ENCODE assay signal across 9 cellular contexts in genomic region chr2:203340791-203341487, GRCh38. TPM values are rescaled to one million over a fixed set of nuclear protein-coding genes. Genes with fewer than 3 reads are reported as not detected.
DNase-seq lines count a peak whose midpoint lies in the region; ATAC-seq and TF ChIP-seq lines count a peak whose summit lies in the region.
"Had no signal": no experiment of that assay in that cellular context is flagged by ENCODE, and none has a peak within 500 bp of the region (broad histone marks: within the 10 kb centered on the region; RNA-seq: fewer than 3 reads in every experiment).

No MANE protein-coding gene starts in this region.

- DNase-seq in GM04504 (ENCODE audit: low read depth) (peak; percentile 54), WTC11 (ENCODE audit: low spot score) (no peak), foreskin melanocyte (peak; percentile 66), trophoblast cell (peak; percentile 24 to 67), DMS114 treated with DMSO at 0.1 percent for 48 hours (lab: John Stamatoyannopoulos, UW; ENCODE audit: unreplicated experiment) (no peak), NCI-H1930 (lab: John Stamatoyannopoulos, UW) (no peak)
- DNase-seq in activated CD4-positive, alpha-beta T cell treated with anti-CD3 and anti-CD28 coated beads for 36 hours: no peak
- DNase-seq in effector CD8-positive, alpha-beta T cell (lab: John Stamatoyannopoulos, UW): no peak
- DNase-seq: activated CD8-positive, alpha-beta T cell treated with anti-CD3 and anti-CD28 coated beads for 36 hours had no signal

- H2AFZ ChIP-seq in trophoblast cell (ENCODE audit: insufficient read depth, low read length, poor library complexity): no peak overlapping the region

- intact Hi-C loops in activated CD4-positive, alpha-beta T cell treated with anti-CD3 and anti-CD28 coated beads for 36 hours (cut with DNase I, micrococcal nuclease): no loop called here

- no peak overlapping the region for H3K4me2 ChIP-seq in trophoblast cell (ENCODE audit: low read length)

- no peak overlapping the region for H2BK12ac ChIP-seq in trophoblast cell (ENCODE audit: low read length)

- peaks cover 10 to 15% of the 10 kb centered on the region in 2 experiments for H3K36me3 ChIP-seq in trophoblast cell (ENCODE audit: control insufficient read depth in 1 of 2, insufficient read depth in 2 of 2, low read length in 2 of 2)

- H3K18ac ChIP-seq in trophoblast cell (ENCODE audit: low read length): no peak overlapping the region

- no peak overlapping the region for H2AK5ac ChIP-seq in trophoblast cell (ENCODE audit: low read length)

- H2BK5ac ChIP-seq in trophoblast cell (ENCODE audit: low read depth, low read length, poor library complexity): no peak overlapping the region

- H3K27me3 Mint-ChIP-seq in WTC11 (ENCODE audit: low read depth): no peaks in the 10 kb centered on the region
- H3K27me3 Mint-ChIP-seq in activated CD4-positive, alpha-beta T cell treated with anti-CD3 and anti-CD28 coated beads for 36 hours: no peaks in the 10 kb centered on the region
- H3K27me3 Mint-ChIP-seq: activated CD8-positive, alpha-beta T cell treated with anti-CD3 and anti-CD28 coated beads for 36 hours had no signal

- H3K79me1 ChIP-seq in trophoblast cell (ENCODE audit: low read length): no peaks in the 10 kb centered on the region

- no peak overlapping the region for H3K4ac ChIP-seq in trophoblast cell (ENCODE audit: low read depth, low read length)

- H3K4me3 Mint-ChIP-seq in WTC11: no peak overlapping the region
- no peak overlapping the region for H3K4me3 Mint-ChIP-seq in activated CD4-positive, alpha-beta T cell treated with anti-CD3 and anti-CD28 coated beads for 36 hours
- H3K4me3 Mint-ChIP-seq: activated CD8-positive, alpha-beta T cell treated with anti-CD3 and anti-CD28 coated beads for 36 hours had no signal

- no peak overlapping the region for H4K12ac ChIP-seq in trophoblast cell (ENCODE audit: low read depth, low read length)

- peak overlapping the region; percentile 85 for H3K27ac Mint-ChIP-seq in WTC11
- no peak overlapping the region for H3K27ac Mint-ChIP-seq in activated CD4-positive, alpha-beta T cell treated with anti-CD3 and anti-CD28 coated beads for 36 hours
- H3K27ac Mint-ChIP-seq: activated CD8-positive, alpha-beta T cell treated with anti-CD3 and anti-CD28 coated beads for 36 hours had no signal

- no peaks in the 10 kb centered on the region for H3K27me3 ChIP-seq in trophoblast cell (ENCODE audit: insufficient read depth, low read length)

- CTCF ChIA-PET in WTC11 (lab: Charles Lee): interaction anchor here (0.6 kb wide), 1 partner anchor 12 kb away, joined by 5 read pairs; no protein-coding TSS in a partner anchor
- CTCF ChIA-PET in activated CD4-positive, alpha-beta T cell treated with anti-CD3 and anti-CD28 coated beads for 36 hours (lab: Charles Lee): no interaction called here

- WGBS in trophoblast cell (ENCODE audit: extremely low coverage, insufficient coverage, insufficient read length): no CpG with 5 or more reads among the region's 6 CpGs

- H3K79me2 ChIP-seq in trophoblast cell (ENCODE audit: control insufficient read depth, insufficient read depth, low read length, poor library complexity): no peaks in the 10 kb centered on the region

- peaks cover 35% of the 10 kb centered on the region for H3K4me1 Mint-ChIP-seq in WTC11
- H3K4me1 Mint-ChIP-seq in activated CD4-positive, alpha-beta T cell treated with anti-CD3 and anti-CD28 coated beads for 36 hours: peaks cover 2% of the 10 kb centered on the region

- peaks cover 3% of the 10 kb centered on the region in 2 experiments for H3K4me1 ChIP-seq in trophoblast cell (ENCODE audit: control insufficient read depth in 1 of 2, insufficient read depth in 2 of 2, low read length in 2 of 2)

- POLR2A ChIA-PET in WTC11 (lab: Charles Lee): no interaction called here
- POLR2A ChIA-PET in activated CD4-positive, alpha-beta T cell treated with anti-CD3 and anti-CD28 coated beads for 36 hours (lab: Charles Lee): no interaction called here

- no peak overlapping the region for H3K27ac ChIP-seq in trophoblast cell (ENCODE audit: low read depth, low read length)

- peak; percentile 96 for ATAC-seq in WTC11
- no peak for ATAC-seq in activated CD4-positive, alpha-beta T cell treated with anti-CD3 and anti-CD28 coated beads for 36 hours
- ATAC-seq: activated CD8-positive, alpha-beta T cell treated with anti-CD3 and anti-CD28 coated beads for 36 hours had no signal

- H3K36me3 Mint-ChIP-seq in WTC11: peaks cover 15% of the 10 kb centered on the region
- H3K36me3 Mint-ChIP-seq in activated CD4-positive, alpha-beta T cell treated with anti-CD3 and anti-CD28 coated beads for 36 hours (ENCODE audit: low read depth): peaks cover 13% of the 10 kb centered on the region

- no peak overlapping the region for H4K8ac ChIP-seq in trophoblast cell (ENCODE audit: low read depth, low read length)

- H3K4me3 ChIP-seq in trophoblast cell (ENCODE audit: low read depth, low read length): no peak overlapping the region

- H2BK120ac ChIP-seq in trophoblast cell (ENCODE audit: insufficient read depth, low read length, poor library complexity): no peak overlapping the region

- 0 out of 2 replicates have a peak, but pooled peaks cover 3% of the 10 kb centered on the region for H3K9me3 Mint-ChIP-seq in WTC11
- H3K9me3 Mint-ChIP-seq in activated CD4-positive, alpha-beta T cell treated with anti-CD3 and anti-CD28 coated beads for 36 hours (ENCODE audit: low read depth): no peaks in the 10 kb centered on the region
- H3K9me3 Mint-ChIP-seq: activated CD8-positive, alpha-beta T cell treated with anti-CD3 and anti-CD28 coated beads for 36 hours had no signal

- H3K23ac ChIP-seq in trophoblast cell (ENCODE audit: low read length): no peak overlapping the region

- H3K14ac ChIP-seq in trophoblast cell (ENCODE audit: low read length): no peak overlapping the region

- H3K9ac ChIP-seq in trophoblast cell (ENCODE audit: low read length): no peak overlapping the region

- H4K91ac ChIP-seq in trophoblast cell (ENCODE audit: low read depth, low read length): no peak overlapping the region

- no peak for TF ChIP-seq CTCF in WTC11 (IDR thresholded peaks at IDR 0.05)

- no peaks in the 10 kb centered on the region for H3K9me3 ChIP-seq in trophoblast cell (ENCODE audit: insufficient read depth, low read depth, low read length)

TF ChIP-seq in WTC11, 78 proteins besides CTCF, POLR2A, EP300 and RAD21:
- TF ChIP-seq NR2C2 (CRISPR knock-in tag; IDR thresholded peaks at IDR 0.05) (no peak), E2F1 (CRISPR knock-in tag; IDR thresholded peaks at IDR 0.05) (no peak), ELF4 (CRISPR knock-in tag; IDR thresholded peaks at IDR 0.05; ENCODE audit: low read depth) (no peak), FOXP4 (CRISPR knock-in tag; IDR thresholded peaks at IDR 0.05) (no peak), TEAD4 (CRISPR knock-in tag; IDR thresholded peaks at IDR 0.05) (no peak), RELA (CRISPR knock-in tag; IDR thresholded peaks at IDR 0.05; ENCODE audit: borderline replicate concordance) (no peak), OVOL2 (CRISPR knock-in tag; IDR thresholded peaks at IDR 0.05; ENCODE audit: borderline replicate concordance) (no peak), GABPB1 (CRISPR knock-in tag; IDR thresholded peaks at IDR 0.05) (no peak), ESRRA (CRISPR knock-in tag; IDR thresholded peaks at IDR 0.05; ENCODE audit: borderline replicate concordance) (no peak), USF1 (CRISPR knock-in tag; IDR thresholded peaks at IDR 0.05) (no peak), ATF3 (CRISPR knock-in tag; conservative IDR thresholded peaks at IDR 0.05) (no peak), ZNF263 (CRISPR knock-in tag; IDR thresholded peaks at IDR 0.05; ENCODE audit: low read depth) (no peak), IRF2 (CRISPR knock-in tag; IDR thresholded peaks at IDR 0.05; ENCODE audit: borderline replicate concordance, low read depth) (no peak)

RNA-seq across cellular contexts. Expression of gene ABI2, which starts 12.7 kb away (rescaled TPM):
- 121 to 134 TPM (median 132 TPM) in 3 replicates for total RNA-seq in WTC11 (2021)
- polyA plus RNA-seq in trophoblast cell (2013): 40.3 and 46.5 TPM in 2 replicates
- total RNA-seq in activated CD4-positive, alpha-beta T cell treated with anti-CD3 and anti-CD28 coated beads for 36 hours: 10 to 100 TPM; 40.6 to 57.6 TPM

Comparison
In these comparisons a context has a peak if more than half of its experiments do, and no peak if none do; other contexts are left out.
1. DNase-seq: peak in GM04504 (single experiment), foreskin melanocyte (single experiment) and trophoblast cell (2 of 2); none in WTC11 (single experiment), activated CD4-positive, alpha-beta T cell treated with anti-CD3 and anti-CD28 coated beads for 36 hours (single experiment), DMS114 treated with DMSO at 0.1 percent for 48 hours (single experiment), effector CD8-positive, alpha-beta T cell (single experiment) and NCI-H1930 (0 of 2).